ENCODE assay signal across 25 cellular contexts in genomic region chr10:5620966-5621365, GRCh38. TPM values are rescaled to one million over a fixed set of nuclear protein-coding genes. Genes with fewer than 3 reads are reported as not detected.
A peak's percentile ranks its signal among the peaks of the same experiment; 100 is the strongest.
DNase-seq lines count a peak whose midpoint lies in the region; ATAC-seq and TF ChIP-seq lines count a peak whose summit lies in the region.
"Had no signal": no experiment of that assay in that cellular context is flagged by ENCODE, and none has a peak within 500 bp of the region (broad histone marks: within the 10 kb centered on the region; RNA-seq: fewer than 3 reads in every experiment).

No MANE protein-coding gene starts in this region.

- H2AFZ ChIP-seq in osteoblast (ENCODE audit: low read length): no peak overlapping the region
- H2AFZ ChIP-seq: GM23248 had no signal

- TF ChIP-seq CTCF in breast epithelium (IDR thresholded peaks at IDR 0.05): no peak
- no peak for TF ChIP-seq CTCF in MCF 10A (IDR thresholded peaks at IDR 0.05; ENCODE audit: unreplicated experiment)
- TF ChIP-seq CTCF in lower lobe of right lung (IDR thresholded peaks at IDR 0.05): no peak
- TF ChIP-seq CTCF in osteoblast (IDR thresholded peaks at IDR 0.05; ENCODE audit: extremely low read depth, low read depth, low read length): no peak
- no peak for TF ChIP-seq CTCF in tibial artery (IDR thresholded peaks at IDR 0.05)

- H3K36me3 ChIP-seq in breast epithelium (no peaks in the 10 kb centered on the region), lower lobe of right lung (no peaks in the 10 kb centered on the region), osteoblast (ENCODE audit: insufficient read depth, low read length) (no peaks in the 10 kb centered on the region), tibial artery (no peaks in the 10 kb centered on the region)
- H3K36me3 ChIP-seq: BLaER1 had no signal

- H3K27me3 ChIP-seq in breast epithelium (no peaks in the 10 kb centered on the region), lower lobe of right lung (ENCODE audit: low read depth) (no peaks in the 10 kb centered on the region), osteoblast (ENCODE audit: insufficient read depth, low read length) (no peaks in the 10 kb centered on the region), tibial artery (no peaks in the 10 kb centered on the region)
- H3K27me3 ChIP-seq: BLaER1 had no signal

- DNase-seq in breast epithelium (ENCODE audit: low spot score in 2 of 2): no peak
- no peak for DNase-seq in MCF 10A (ENCODE audit: unreplicated experiment)
- DNase-seq in lower lobe of right lung: peak; percentile 38
- peak; percentile 39 for DNase-seq in osteoblast (ENCODE audit: insufficient read length, low spot score, missing footprints)
- peak in 1 of 2 donors; percentile 65 for DNase-seq in tibial artery
- DNase-seq in activated CD4-positive, alpha-beta T cell treated with anti-CD3 and anti-CD28 coated beads, Interleukin-2, amount 10 ng/mL, durations not matched to agents 7 days and 5 days: no peak
- no peak for DNase-seq in NCI-H2171 treated with DMSO at 0.1 percent for 48 hours (lab: John Stamatoyannopoulos, UW)
- DNase-seq: ACHN; CD4-positive, alpha-beta T cell; COR-L47; DMS 273 treated with DMSO at 0.1 percent for 48 hours; DMS79 treated with DMSO at 0.1 percent for 48 hours; GM23248; H9; HFFc6; KG1; NCI-H1092 treated with DMSO at 0.1 percent for 48 hours; NCI-H1436 treated with DMSO at 0.1 percent for 48 hours; NCI-H2029; NCI-H226; NCI-H510A treated with DMSO at 0.1 percent for 48 hours had no signal

- CTCF ChIA-PET in MCF 10A (lab: Yijun Ruan, JAX): interaction anchor here (15.6 kb wide), 1 partner anchor 177 kb away, joined by 264 read pairs; no protein-coding TSS in a partner anchor
- CTCF ChIA-PET in activated CD4-positive, alpha-beta T cell treated with anti-CD3 and anti-CD28 coated beads, Interleukin-2, amount 10 ng/mL, durations not matched to agents 7 days and 5 days (lab: Charles Lee): interaction anchor here (0.6 to 3.2 kb wide), 2 partner anchors 9 to 102 kb away, joined by 3 to 7 read pairs; no protein-coding TSS in a partner anchor

- H3K9me3 Mint-ChIP-seq in MCF 10A (ENCODE audit: unreplicated experiment): no peaks in the 10 kb centered on the region
- H3K9me3 Mint-ChIP-seq in activated T-helper 17 cell treated with anti-CD3 and anti-CD28 coated beads, Interleukin-2, amount 50 U/mL, for 72 hours: no peaks in the 10 kb centered on the region
- no peaks in the 10 kb centered on the region for H3K9me3 Mint-ChIP-seq in activated CD4-positive, alpha-beta T cell treated with anti-CD3 and anti-CD28 coated beads, Interleukin-2, amount 10 ng/mL, durations not matched to agents 7 days and 5 days
- H3K9me3 Mint-ChIP-seq: CD4-positive, alpha-beta T cell; H9; HFFc6 had no signal

- no TSS peak for BruUV-seq in MCF 10A (replicated peaks; lab: Mats Ljungman, UMichigan)

- H3K27ac ChIP-seq in breast epithelium: peak overlapping the region; percentile 85 to 91
- no peak overlapping the region for H3K27ac ChIP-seq in lower lobe of right lung
- H3K27ac ChIP-seq in osteoblast (ENCODE audit: low read depth, low read length): no peak overlapping the region
- peak overlapping the region; percentile 88 to 89 for H3K27ac ChIP-seq in tibial artery
- H3K27ac ChIP-seq: 22Rv1, BLaER1 had no signal

- peaks cover 25% of the 10 kb centered on the region for H3K4me1 Mint-ChIP-seq in MCF 10A (ENCODE audit: insufficient read depth, unreplicated experiment)
- H3K4me1 Mint-ChIP-seq in activated T-helper 17 cell treated with anti-CD3 and anti-CD28 coated beads, Interleukin-2, amount 50 U/mL, for 72 hours: no peaks in the 10 kb centered on the region
- H3K4me1 Mint-ChIP-seq in activated CD4-positive, alpha-beta T cell treated with anti-CD3 and anti-CD28 coated beads, Interleukin-2, amount 10 ng/mL, durations not matched to agents 7 days and 5 days: peaks cover 3% of the 10 kb centered on the region

- H3K4me2 ChIP-seq in osteoblast (ENCODE audit: insufficient read depth, low read length): no peak overlapping the region

- H4K20me1 ChIP-seq in osteoblast (ENCODE audit: insufficient read depth, low read length): no peaks in the 10 kb centered on the region
- H4K20me1 ChIP-seq: BLaER1 had no signal

- H3K4me1 ChIP-seq in breast epithelium: peaks cover 6 to 10% of the 10 kb centered on the region in 2 donors
- H3K4me1 ChIP-seq in lower lobe of right lung: no peaks in the 10 kb centered on the region
- H3K4me1 ChIP-seq in osteoblast (ENCODE audit: insufficient read depth, low read length): peaks cover 33% of the 10 kb centered on the region
- H3K4me1 ChIP-seq in tibial artery: peaks cover 0 to 78% (median 60%) of the 10 kb centered on the region in 4 donors

- H3K27ac Mint-ChIP-seq in MCF 10A (ENCODE audit: low read depth, unreplicated experiment): no peak overlapping the region
- no peak overlapping the region for H3K27ac Mint-ChIP-seq in activated T-helper 17 cell treated with anti-CD3 and anti-CD28 coated beads, Interleukin-2, amount 50 U/mL, for 72 hours
- H3K27ac Mint-ChIP-seq in activated CD4-positive, alpha-beta T cell treated with anti-CD3 and anti-CD28 coated beads, Interleukin-2, amount 10 ng/mL, durations not matched to agents 7 days and 5 days: no peak overlapping the region
- H3K27ac Mint-ChIP-seq: CD4-positive, alpha-beta T cell; H9; HFFc6 had no signal

- H3K4me3 ChIP-seq in breast epithelium (no peak overlapping the region), lower lobe of right lung (no peak overlapping the region), osteoblast (ENCODE audit: insufficient read depth, low read length) (no peak overlapping the region), tibial artery (no peak overlapping the region)
- H3K4me3 ChIP-seq: BLaER1, GM23248 had no signal

- intact Hi-C loops in breast epithelium (cut with DNase I; ENCODE audit: low total_unique reads): loop anchor here (10.0 kb wide), 1 partner anchor 176 kb away; no protein-coding TSS in a partner anchor
- intact Hi-C loops in MCF 10A (cut with micrococcal nuclease): loop anchor here (5.0 to 10.0 kb wide), 2 partner anchors 784 to 804 kb away; no protein-coding TSS in a partner anchor
- intact Hi-C loops in lower lobe of right lung (cut with DNase I): loop anchor here (10.0 kb wide), 1 partner anchor 176 kb away; no protein-coding TSS in a partner anchor
- intact Hi-C loops in tibial artery (cut with DNase I; ENCODE audit: low total_unique reads): no loop called here

- no peak for ATAC-seq in lower lobe of right lung
- no peak for ATAC-seq in activated T-helper 17 cell treated with anti-CD3 and anti-CD28 coated beads, Interleukin-2, amount 50 U/mL, for 72 hours (replicated peaks)
- ATAC-seq: Right ventricle myocardium inferior had no signal

- H3K36me3 Mint-ChIP-seq in MCF 10A (ENCODE audit: insufficient read depth, unreplicated experiment): peaks cover 5% of the 10 kb centered on the region
- H3K36me3 Mint-ChIP-seq in activated T-helper 17 cell treated with anti-CD3 and anti-CD28 coated beads, Interleukin-2, amount 50 U/mL, for 72 hours (ENCODE audit: low read depth): no peaks in the 10 kb centered on the region
- no peaks in the 10 kb centered on the region for H3K36me3 Mint-ChIP-seq in activated CD4-positive, alpha-beta T cell treated with anti-CD3 and anti-CD28 coated beads, Interleukin-2, amount 10 ng/mL, durations not matched to agents 7 days and 5 days (ENCODE audit: low read depth)

- H3K27me3 Mint-ChIP-seq in MCF 10A (ENCODE audit: insufficient read depth, unreplicated experiment): no peaks in the 10 kb centered on the region
- peaks cover 3% of the 10 kb centered on the region for H3K27me3 Mint-ChIP-seq in activated T-helper 17 cell treated with anti-CD3 and anti-CD28 coated beads, Interleukin-2, amount 50 U/mL, for 72 hours
- no peaks in the 10 kb centered on the region for H3K27me3 Mint-ChIP-seq in activated CD4-positive, alpha-beta T cell treated with anti-CD3 and anti-CD28 coated beads, Interleukin-2, amount 10 ng/mL, durations not matched to agents 7 days and 5 days
- H3K27me3 Mint-ChIP-seq: CD4-positive, alpha-beta T cell had no signal

- no peak for TF ChIP-seq POLR2A in breast epithelium (IDR thresholded peaks at IDR 0.05)

- H3K9me3 ChIP-seq in breast epithelium (no peaks in the 10 kb centered on the region), lower lobe of right lung (no peaks in the 10 kb centered on the region), osteoblast (ENCODE audit: low read depth, low read length) (no peaks in the 10 kb centered on the region), tibial artery (no peaks in the 10 kb centered on the region)
- H3K9me3 ChIP-seq: BLaER1 had no signal

- POLR2A ChIA-PET in MCF 10A (lab: Yijun Ruan, JAX): interaction anchor here (6.1 kb wide), 1 partner anchor 176 kb away, joined by 121 read pairs; no protein-coding TSS in a partner anchor
- POLR2A ChIA-PET in activated CD4-positive, alpha-beta T cell treated with anti-CD3 and anti-CD28 coated beads, Interleukin-2, amount 10 ng/mL, durations not matched to agents 7 days and 5 days (lab: Charles Lee): no interaction called here

- H3K79me2 ChIP-seq in osteoblast (ENCODE audit: insufficient read depth, low read length): no peaks in the 10 kb centered on the region

- no peak overlapping the region for H3K4me3 Mint-ChIP-seq in MCF 10A (ENCODE audit: unreplicated experiment)
- no peak overlapping the region for H3K4me3 Mint-ChIP-seq in activated T-helper 17 cell treated with anti-CD3 and anti-CD28 coated beads, Interleukin-2, amount 50 U/mL, for 72 hours
- no peak overlapping the region for H3K4me3 Mint-ChIP-seq in activated CD4-positive, alpha-beta T cell treated with anti-CD3 and anti-CD28 coated beads, Interleukin-2, amount 10 ng/mL, durations not matched to agents 7 days and 5 days
- H3K4me3 Mint-ChIP-seq: CD4-positive, alpha-beta T cell; H9; HFFc6 had no signal

RNA-seq across cellular contexts. Expression of gene ASB13, which starts 45.4 kb away (rescaled TPM):
- 10 to 100 TPM; 37.9 to 61.8 (median 42.9) TPM for total RNA-seq in breast epithelium
- 16.3 and 20.7 TPM in 2 replicates for total RNA-seq in MCF 10A (2022)
- total RNA-seq in lower lobe of right lung: 27.6 TPM
- total RNA-seq in osteoblast: 14.8 and 16.2 TPM in 2 replicates
- total RNA-seq in activated T-helper 17 cell treated with anti-CD3 and anti-CD28 coated beads, Interleukin-2, amount 50 U/mL, for 72 hours: 1 to 10 TPM; 3.5 to 6.8 TPM
- total RNA-seq in activated CD4-positive, alpha-beta T cell treated with anti-CD3 and anti-CD28 coated beads, Interleukin-2, amount 10 ng/mL, durations not matched to agents 7 days and 5 days: 1 to 10 TPM; 4.5 to 6.0 TPM

Comparison
In these comparisons a context has a peak if more than half of its experiments do, and no peak if none do; other contexts are left out.
1. DNase-seq: peak in lower lobe of right lung (single experiment) and osteoblast (single experiment); none in breast epithelium (0 of 2), MCF 10A (single experiment), activated CD4-positive, alpha-beta T cell treated with anti-CD3 and anti-CD28 coated beads, Interleukin-2, amount 10 ng/mL, durations not matched to agents 7 days and 5 days (single experiment) and NCI-H2171 treated with DMSO at 0.1 percent for 48 hours (single experiment).
2. H3K27ac ChIP-seq: peak in breast epithelium (2 of 2) and tibial artery (2 of 2); none in lower lobe of right lung (single experiment) and osteoblast (single experiment).